ENCODE assay signal across 18 cellular contexts in genomic region chr18:73752546-73752945, GRCh38.
A peak's percentile ranks its signal among the peaks of the same experiment; 100 is the strongest.
DNase-seq lines count a peak whose midpoint lies in the region; ATAC-seq and TF ChIP-seq lines count a peak whose summit lies in the region.
"Had no signal": no experiment of that assay in that cellular context is flagged by ENCODE, and none has a peak within 500 bp of the region (broad histone marks: within the 10 kb centered on the region; RNA-seq: fewer than 3 reads in every experiment).

No MANE protein-coding gene starts in this region.

- H3K27me3 ChIP-seq in osteoblast (ENCODE audit: insufficient read depth, low read length) (no peaks in the 10 kb centered on the region), heart left ventricle (no peaks in the 10 kb centered on the region)

- peaks cover 7% of the 10 kb centered on the region for H3K4me1 ChIP-seq in osteoblast (ENCODE audit: insufficient read depth, low read length)
- no peaks in the 10 kb centered on the region for H3K4me1 ChIP-seq in heart left ventricle
- H3K4me1 ChIP-seq: lower lobe of right lung had no signal

- H3K9me3 ChIP-seq in osteoblast (ENCODE audit: low read depth, low read length) (no peaks in the 10 kb centered on the region), heart left ventricle (no peaks in the 10 kb centered on the region)
- H3K9me3 ChIP-seq: lower lobe of right lung had no signal

- no peak overlapping the region for H3K27ac Mint-ChIP-seq in activated naive CD4-positive, alpha-beta T cell treated with anti-CD3 and anti-CD28 coated beads for 36 hours
- H3K27ac Mint-ChIP-seq: naive thymus-derived CD4-positive, alpha-beta T cell; progenitor cell of endocrine pancreas had no signal

- no peaks in the 10 kb centered on the region for H4K20me1 ChIP-seq in osteoblast (ENCODE audit: insufficient read depth, low read length)

- H3K27me3 Mint-ChIP-seq in activated naive CD4-positive, alpha-beta T cell treated with anti-CD3 and anti-CD28 coated beads for 36 hours (ENCODE audit: low read depth) = no peaks in the 10 kb centered on the region
- H3K27me3 Mint-ChIP-seq: naive thymus-derived CD4-positive, alpha-beta T cell had no signal

- H3K4me2 ChIP-seq in osteoblast (ENCODE audit: insufficient read depth, low read length) = no peak overlapping the region

- WGBS in heart left ventricle, 4 donors = 48 to 73% (median 59%) methylated on average over 4 of the region's 4 CpGs

- TF ChIP-seq CTCF in osteoblast (IDR thresholded peaks at IDR 0.05; ENCODE audit: extremely low read depth, low read depth, low read length) (no peak), heart left ventricle (IDR thresholded peaks at IDR 0.05) (no peak)

- DNase-seq in GM03348 (ENCODE audit: low spot score) (peak; percentile 14), RPMI7951 (ENCODE audit: low read depth) (peak; percentile 63), epithelial cell of prostate (ENCODE audit: low read depth, low spot score) (peak; percentile 48), osteoblast (ENCODE audit: insufficient read length, low spot score, missing footprints) (peak; percentile 66), heart left ventricle (no peak), GDM1 (lab: John Stamatoyannopoulos, UW) (no peak)
- DNase-seq in activated naive CD4-positive, alpha-beta T cell treated with anti-CD3 and anti-CD28 coated beads for 36 hours = no peak
- DNase-seq: activated effector memory CD4-positive, alpha-beta T cell treated with Interleukin-2 at 50 U/mL for 16 hours; aorta; C1 segment of cervical spinal cord; DMS79 treated with DMSO at 0.1 percent for 48 hours; lower lobe of right lung; naive thymus-derived CD4-positive, alpha-beta T cell; NCI-H1694 treated with DMSO at 0.1 percent for 48 hours; NCI-H510A; WERI-Rb-1 had no signal

- CTCF ChIA-PET in activated naive CD4-positive, alpha-beta T cell treated with anti-CD3 and anti-CD28 coated beads for 36 hours (lab: Charles Lee) = no interaction called here

- H3K4me3 ChIP-seq in osteoblast (ENCODE audit: insufficient read depth, low read length) (no peak overlapping the region), heart left ventricle (no peak overlapping the region)
- H3K4me3 ChIP-seq: lower lobe of right lung had no signal

- no peaks in the 10 kb centered on the region for H3K36me3 ChIP-seq in osteoblast (ENCODE audit: insufficient read depth, low read length)
- no peaks in the 10 kb centered on the region for H3K36me3 ChIP-seq in heart left ventricle
- H3K36me3 ChIP-seq: lower lobe of right lung, WERI-Rb-1 had no signal

- no peak overlapping the region for H3K4me3 Mint-ChIP-seq in activated naive CD4-positive, alpha-beta T cell treated with anti-CD3 and anti-CD28 coated beads for 36 hours
- H3K4me3 Mint-ChIP-seq: naive thymus-derived CD4-positive, alpha-beta T cell had no signal

- H3K27ac ChIP-seq in epithelial cell of prostate (peak overlapping the region; percentile 47), osteoblast (ENCODE audit: low read depth, low read length) (no peak overlapping the region), heart left ventricle (no peak overlapping the region)
- H3K27ac ChIP-seq: lower lobe of right lung, WERI-Rb-1 had no signal

- intact Hi-C loops in heart left ventricle (cut with DNase I) = no loop called here
- intact Hi-C loops in activated naive CD4-positive, alpha-beta T cell treated with anti-CD3 and anti-CD28 coated beads for 36 hours (cut with micrococcal nuclease) = no loop called here

- no peak overlapping the region for H2AFZ ChIP-seq in osteoblast (ENCODE audit: low read length)

- ATAC-seq in GM21447 (IDR thresholded peaks at IDR 0.05; ENCODE audit: unreplicated experiment) (no peak), heart left ventricle (no peak)
- ATAC-seq: lower lobe of right lung; naive thymus-derived CD4-positive, alpha-beta T cell had no signal

- H3K4me1 Mint-ChIP-seq in activated naive CD4-positive, alpha-beta T cell treated with anti-CD3 and anti-CD28 coated beads for 36 hours (ENCODE audit: low read depth) = no peaks in the 10 kb centered on the region
- H3K4me1 Mint-ChIP-seq: naive thymus-derived CD4-positive, alpha-beta T cell had no signal

- no peaks in the 10 kb centered on the region for H3K9me3 Mint-ChIP-seq in activated naive CD4-positive, alpha-beta T cell treated with anti-CD3 and anti-CD28 coated beads for 36 hours

- H3K79me2 ChIP-seq in osteoblast (ENCODE audit: insufficient read depth, low read length) = no peaks in the 10 kb centered on the region

- TF ChIP-seq POLR2A in heart left ventricle (IDR thresholded peaks at IDR 0.05) = no peak

- H3K36me3 Mint-ChIP-seq in activated naive CD4-positive, alpha-beta T cell treated with anti-CD3 and anti-CD28 coated beads for 36 hours (ENCODE audit: low read depth) = no peaks in the 10 kb centered on the region
- H3K36me3 Mint-ChIP-seq: naive thymus-derived CD4-positive, alpha-beta T cell had no signal

Comparison
In these comparisons a context has a peak if more than half of its experiments do, and no peak if none do; other contexts are left out.
1. DNase-seq: peak in GM03348 (single experiment), RPMI7951 (single experiment), epithelial cell of prostate (single experiment) and osteoblast (single experiment); none in heart left ventricle (0 of 5), activated naive CD4-positive, alpha-beta T cell treated with anti-CD3 and anti-CD28 coated beads for 36 hours (single experiment) and GDM1 (single experiment).